Comparison of ENCODE assay signal across 8 cellular contexts in the genomic region with DNA sequence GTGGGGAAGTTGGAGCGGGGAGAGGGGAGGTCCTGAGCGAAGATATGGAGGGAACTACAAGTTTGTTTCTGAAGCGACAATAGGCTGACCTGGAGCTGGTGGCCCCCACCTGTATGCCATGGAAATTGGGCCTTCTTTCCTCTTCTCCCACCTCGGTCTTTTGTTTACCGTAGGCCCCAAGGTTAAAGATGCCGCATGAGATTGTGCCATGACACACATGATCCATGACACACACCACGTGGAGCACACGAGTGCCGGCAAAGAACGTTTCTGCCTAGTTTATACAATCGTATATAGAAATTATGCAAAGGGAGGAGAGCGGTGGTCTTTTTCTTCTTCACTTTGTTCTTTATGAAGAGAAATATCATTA. TPM values are rescaled to one million over a fixed set of nuclear protein-coding genes. Genes with fewer than 3 reads are reported as not detected.
DNase-seq lines count a peak whose midpoint lies in the region; ATAC-seq and TF ChIP-seq lines count a peak whose summit lies in the region.

No MANE protein-coding gene starts in this region.

- H3K27ac ChIP-seq in CD8-positive, alpha-beta T cell (ENCODE audit: low read depth, low read length): peak overlapping the region; percentile 70

- H3K4me3 ChIP-seq in CD8-positive, alpha-beta T cell (ENCODE audit: low read depth, low read length): peak overlapping the region; percentile 87
- H3K4me3 ChIP-seq in iPS-18c (ENCODE audit: insufficient read depth, low read depth, low read length): peak overlapping the region; percentile 70

- peaks cover 6% of the 10 kb centered on the region for H3K36me3 ChIP-seq in CD8-positive, alpha-beta T cell (ENCODE audit: insufficient read depth, low read length)

- intact Hi-C loops in CD8-positive, alpha-beta T cell (cut with DNase I, micrococcal nuclease): loop anchor here (1.0 to 10.0 kb wide), 2 partner anchors 55 to 1961 kb away; partner anchors contain the start of genes SLC30A9 (in 2 of the 2) and PDS5A (in 1 of the 2)

- no peaks in the 10 kb centered on the region for H3K27me3 ChIP-seq in CD8-positive, alpha-beta T cell (ENCODE audit: insufficient read depth, low read length)

- peak overlapping the region; percentile 92 for H3K27ac Mint-ChIP-seq in CD8-positive, alpha-beta T cell
- peak overlapping the region; percentile 90 for H3K27ac Mint-ChIP-seq in activated naive CD8-positive, alpha-beta T cell treated with anti-CD3 and anti-CD28 coated beads, Interleukin-2, amount 10 ng/mL, durations not matched to agents 7 days and 5 days

- POLR2A ChIA-PET in CD8-positive, alpha-beta T cell (lab: Charles Lee): no interaction called here
- POLR2A ChIA-PET in activated naive CD8-positive, alpha-beta T cell treated with anti-CD3 and anti-CD28 coated beads, Interleukin-2, amount 10 ng/mL, durations not matched to agents 7 days and 5 days (lab: Charles Lee): interaction anchor here (1.7 kb wide), 1 partner anchor 55 kb away, joined by 6 read pairs; the partner anchor contains the start of gene SLC30A9

- peaks cover 32% of the 10 kb centered on the region for H3K36me3 Mint-ChIP-seq in CD8-positive, alpha-beta T cell
- peaks cover 13% of the 10 kb centered on the region for H3K36me3 Mint-ChIP-seq in activated naive CD8-positive, alpha-beta T cell treated with anti-CD3 and anti-CD28 coated beads, Interleukin-2, amount 10 ng/mL, durations not matched to agents 7 days and 5 days

- H3K4me1 Mint-ChIP-seq in CD8-positive, alpha-beta T cell (ENCODE audit: low read depth): peaks cover 50% of the 10 kb centered on the region
- H3K4me1 Mint-ChIP-seq in activated naive CD8-positive, alpha-beta T cell treated with anti-CD3 and anti-CD28 coated beads, Interleukin-2, amount 10 ng/mL, durations not matched to agents 7 days and 5 days: peaks cover 37% of the 10 kb centered on the region

- H3K4me1 ChIP-seq in CD8-positive, alpha-beta T cell (ENCODE audit: insufficient read depth, low read length): peaks cover 34% of the 10 kb centered on the region

- ATAC-seq in CD8-positive, alpha-beta T cell: peak; percentile 19
- peak; percentile 2 for ATAC-seq in GM21381 (IDR thresholded peaks at IDR 0.05; ENCODE audit: unreplicated experiment)
- peak; percentile 25 for ATAC-seq in activated naive CD8-positive, alpha-beta T cell treated with anti-CD3 and anti-CD28 coated beads, Interleukin-2, amount 10 ng/mL, durations not matched to agents 7 days and 5 days (ENCODE audit: low read depth)

- no peaks in the 10 kb centered on the region for H3K9me3 ChIP-seq in CD8-positive, alpha-beta T cell (ENCODE audit: low read length)
- no peaks in the 10 kb centered on the region for H3K9me3 ChIP-seq in iPS-18c (ENCODE audit: control insufficient read depth, insufficient read depth, low read length)

- H3K27me3 Mint-ChIP-seq in CD8-positive, alpha-beta T cell (ENCODE audit: low read depth): no peaks in the 10 kb centered on the region
- no peaks in the 10 kb centered on the region for H3K27me3 Mint-ChIP-seq in activated naive CD8-positive, alpha-beta T cell treated with anti-CD3 and anti-CD28 coated beads, Interleukin-2, amount 10 ng/mL, durations not matched to agents 7 days and 5 days

- CTCF ChIA-PET in CD8-positive, alpha-beta T cell (lab: Charles Lee): interaction anchor here (0.9 kb wide), 1 partner anchor 12 kb away, joined by 3 read pairs; no protein-coding TSS in a partner anchor

- no peaks in the 10 kb centered on the region for H3K9me3 Mint-ChIP-seq in CD8-positive, alpha-beta T cell
- H3K9me3 Mint-ChIP-seq in activated naive CD8-positive, alpha-beta T cell treated with anti-CD3 and anti-CD28 coated beads, Interleukin-2, amount 10 ng/mL, durations not matched to agents 7 days and 5 days: no peaks in the 10 kb centered on the region

- peak in 2 of 7 experiments; percentile 14 to 32 for DNase-seq in CD8-positive, alpha-beta T cell
- DNase-seq in Kasumi-1 (lab: John Stamatoyannopoulos, UW) (peak; percentile 13 to 22), HuH-7.5 (ENCODE audit: low spot score) (no peak), glomerular visceral epithelial cell (ENCODE audit: extremely low spot score) (no peak)
- DNase-seq in activated naive CD8-positive, alpha-beta T cell treated with anti-CD3 and anti-CD28 coated beads, Interleukin-2, amount 10 ng/mL, durations not matched to agents 7 days and 5 days: no peak
- peak; percentile 33 to 41 for DNase-seq in stimulated activated CD4-positive, alpha-beta T cell treated with anti-CD3 and anti-CD28 coated beads, Interleukin-2, amount 100 ng/mL, for 24 hours

- no peak for TF ChIP-seq CTCF in CD8-positive, alpha-beta T cell (IDR thresholded peaks at IDR 0.05)

- H3K4me3 Mint-ChIP-seq in CD8-positive, alpha-beta T cell: peak overlapping the region; percentile 95
- peak overlapping the region; percentile 98 for H3K4me3 Mint-ChIP-seq in activated naive CD8-positive, alpha-beta T cell treated with anti-CD3 and anti-CD28 coated beads, Interleukin-2, amount 10 ng/mL, durations not matched to agents 7 days and 5 days

RNA-seq across cellular contexts. Expression of gene TMEM33, which starts 0.4 kb away (rescaled TPM):
- 10 to 100 TPM; 23.2 to 24.6 TPM for total RNA-seq in CD8-positive, alpha-beta T cell
- 10 to 100 TPM; 45.5 to 46.2 TPM for total RNA-seq in activated naive CD8-positive, alpha-beta T cell treated with anti-CD3 and anti-CD28 coated beads, Interleukin-2, amount 10 ng/mL, durations not matched to agents 7 days and 5 days

RNA-seq across cellular contexts. Expression of gene DCAF4L1, which starts 45.9 kb away (rescaled TPM):
- under 1 TPM in 1 of 2 experiments, not detected in 1; 0.05 TPM for total RNA-seq in CD8-positive, alpha-beta T cell
- under 1 TPM; 0.22 to 0.23 TPM for total RNA-seq in activated naive CD8-positive, alpha-beta T cell treated with anti-CD3 and anti-CD28 coated beads, Interleukin-2, amount 10 ng/mL, durations not matched to agents 7 days and 5 days

RNA-seq across cellular contexts. Expression of gene SLC30A9, which starts 54.7 kb away (rescaled TPM):
- total RNA-seq in CD8-positive, alpha-beta T cell: 10 to 100 TPM; 16.3 to 18.7 TPM
- 10 to 100 TPM; 35.1 to 38.2 TPM for total RNA-seq in activated naive CD8-positive, alpha-beta T cell treated with anti-CD3 and anti-CD28 coated beads, Interleukin-2, amount 10 ng/mL, durations not matched to agents 7 days and 5 days

Comparison
In these comparisons a context has a peak if more than half of its experiments do, and no peak if none do; other contexts are left out.
1. DNase-seq: peak in Kasumi-1 (2 of 2) and stimulated activated CD4-positive, alpha-beta T cell treated with anti-CD3 and anti-CD28 coated beads, Interleukin-2, amount 100 ng/mL, for 24 hours (2 of 2); none in activated naive CD8-positive, alpha-beta T cell treated with anti-CD3 and anti-CD28 coated beads, Interleukin-2, amount 10 ng/mL, durations not matched to agents 7 days and 5 days (single experiment), HuH-7.5 (single experiment) and glomerular visceral epithelial cell (single experiment).
2. Peak in every context shown above with its lines, with median percentiles within 50 percentile points of each other: ATAC-seq.